ENCODE assay signal across 1 cellular context in the genomic region with DNA sequence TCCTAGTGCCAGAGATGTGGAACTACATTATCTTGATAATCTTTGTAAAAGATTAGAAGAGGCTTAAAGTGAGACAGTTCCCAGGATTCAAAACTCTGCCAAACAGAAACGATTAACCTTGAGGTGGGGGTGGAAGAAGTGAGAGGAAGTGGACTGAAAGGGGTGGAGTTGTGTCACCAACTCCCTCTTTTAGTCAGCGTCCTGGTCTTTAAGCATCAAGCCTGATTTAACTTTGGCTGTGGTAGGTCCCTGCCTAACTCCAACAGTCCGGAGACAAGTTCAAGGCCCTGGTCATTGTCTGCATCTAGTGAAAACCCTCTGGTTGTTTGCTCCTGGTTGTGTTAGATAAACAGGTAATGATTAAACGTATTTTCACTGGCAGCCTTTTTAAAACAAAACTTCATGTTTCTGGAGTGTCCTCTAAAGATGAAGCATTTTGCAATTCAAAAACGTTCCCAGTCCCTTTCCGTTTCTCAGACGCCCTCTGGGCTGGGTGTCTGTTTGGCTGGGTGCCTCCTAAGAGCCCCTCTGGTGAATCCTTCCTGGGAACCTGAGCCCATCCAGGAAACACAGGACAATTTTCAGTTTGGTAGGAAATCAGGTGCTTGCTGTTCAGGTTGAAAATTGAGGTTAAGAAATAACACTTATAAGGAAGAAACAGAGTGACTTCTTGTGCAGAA.
TF ChIP-seq lines count a peak whose summit lies in the region.

No MANE protein-coding gene starts in this region.

TF ChIP-seq in endothelial cell of umbilical vein, 7 proteins besides CTCF, POLR2A, EP300 and RAD21 (continued from another document):
- TF ChIP-seq GATA2 (IDR thresholded peaks at IDR 0.05; ENCODE audit: insufficient read depth, insufficient read length, low read depth, low read length) (no peak), FOS (IDR thresholded peaks at IDR 0.05; ENCODE audit: borderline replicate concordance, insufficient read depth, low read length) (no peak)
